16 cellular contexts compared by ENCODE assay signal in genomic region chr1:164310166-164310565, GRCh38.
"Had no signal": no experiment of that assay in that cellular context is flagged by ENCODE, and none has a peak within 500 bp of the region (broad histone marks: within the 10 kb centered on the region; RNA-seq: fewer than 3 reads in every experiment).

No MANE protein-coding gene starts in this region.

- H3K4me3 ChIP-seq: lower lobe of right lung, stomach had no signal

- ATAC-seq: activated T-cell treated with anti-CD3 and anti-CD28 coated beads, Interleukin-2, amount 50 U/mL, for 72 hours; left cardiac atrium; lower lobe of right lung had no signal

- DNase-seq: activated CD4-positive, alpha-beta memory T cell treated with anti-CD3 and anti-CD28 coated beads for 36 hours; activated CD4-positive, alpha-beta T cell treated with anti-CD3 and anti-CD28 coated beads for 1 hour; activated CD8-positive, alpha-beta memory T cell treated with anti-CD3 and anti-CD28 coated beads, Interleukin-2, amount 50 U/mL, for 4 hours; activated gamma-delta T cell treated with Interleukin-2 at 50 U/mL for 16 hours; activated naive CD8-positive, alpha-beta T cell treated with anti-CD3 and anti-CD28 coated beads for 36 hours; activated T-cell treated with anti-CD3 and anti-CD28 coated beads, Interleukin-2, amount 50 U/mL, for 72 hours; aorta; central memory CD4-positive, alpha-beta T cell; cortex of kidney; effector CD8-positive, alpha-beta T cell; glutamatergic neuron; immature natural killer cell; left cardiac atrium; lower lobe of right lung; stimulated activated CD4-positive, alpha-beta T cell treated with anti-CD3 and anti-CD28 coated beads, Interleukin-4, amount 100 ng/mL, for 4 hours; stomach had no signal
